ENCODE assay signal across 10 cellular contexts in genomic region chr14:57066887-57067513, GRCh38.
DNase-seq lines count a peak whose midpoint lies in the region; ATAC-seq, FAIRE-seq and TF ChIP-seq lines count a peak whose summit lies in the region.
"Had no signal": no experiment of that assay in that cellular context is flagged by ENCODE, and none has a peak within 500 bp of the region (broad histone marks: within the 10 kb centered on the region; RNA-seq: fewer than 3 reads in every experiment).

No MANE protein-coding gene starts in this region.

- under 1% methylated on average over 10 of the region's 12 CpGs for WGBS in HepG2 (ENCODE audit: low lambda C conversion rate)

- TF ChIP-seq POLR2A in HepG2 (IDR thresholded peaks at IDR 0.05; ENCODE audit: insufficient read depth in 1 of 2, low read depth in 2 of 2, low read length in 2 of 2) = no peak

- H3K9me3 Mint-ChIP-seq in type B pancreatic cell = no peaks in the 10 kb centered on the region
- H3K9me3 Mint-ChIP-seq in CD4-positive, alpha-beta memory T cell = no peaks in the 10 kb centered on the region
- H3K9me3 Mint-ChIP-seq: T-helper 1 cell treated with Interleukin-12 subunit alpha and Interleukin-12 subunit beta and Interleukin-4 antibody, amounts not matched to agents 30 μg/mL and 1 μg/mL, for 36 hours had no signal

- H3K79me2 ChIP-seq in HepG2 (ENCODE audit: insufficient read depth, low read length) = no peaks in the 10 kb centered on the region

- no peaks in the 10 kb centered on the region for H3K9me3 ChIP-seq in HepG2 (ENCODE audit: low read length)
- H3K9me3 ChIP-seq in CD4-positive, alpha-beta memory T cell (ENCODE audit: control insufficient read depth in 1 of 2, low read length in 2 of 2) = no peaks in the 10 kb centered on the region

- H3K27ac ChIP-seq in HepG2 (ENCODE audit: extremely low read length, insufficient read depth, low read length) = no peak overlapping the region
- H3K27ac ChIP-seq in CD4-positive, alpha-beta memory T cell (ENCODE audit: low read depth, low read length) = no peak overlapping the region

- no peak overlapping the region for H3K4me3 ChIP-seq in GM12864 (ENCODE audit: low read depth, low read length)
- H3K4me3 ChIP-seq in astrocyte of the cerebellum (ENCODE audit: low read depth, low read length) = no peak overlapping the region
- H3K4me3 ChIP-seq in HepG2 (replicated peaks in 1 of 3; ENCODE audit: insufficient read depth in 1 of 3, low read depth in 2 of 3, low read length in 3 of 3) = no peak overlapping the region
- no peak overlapping the region for H3K4me3 ChIP-seq in CD4-positive, alpha-beta memory T cell (ENCODE audit: low read length in 2 of 2)

- TF ChIP-seq CTCF in GM12864 (IDR thresholded peaks at IDR 0.05; ENCODE audit: low read depth, low read length, missing control alignments) (peak; percentile 73), astrocyte of the cerebellum (IDR thresholded peaks at IDR 0.05; ENCODE audit: low read depth, low read length, missing control alignments) (peak; percentile 67), HepG2 (CRISPR knock-in tag; IDR thresholded peaks at IDR 0.05) (peak; percentile 85), type B pancreatic cell (conservative IDR thresholded peaks at IDR 0.05) (peak; percentile 80)

- no peaks in the 10 kb centered on the region for H3K4me1 Mint-ChIP-seq in type B pancreatic cell (ENCODE audit: unreplicated experiment)
- H3K4me1 Mint-ChIP-seq in CD4-positive, alpha-beta memory T cell = peaks cover 0 to 4% (median 1%) of the 10 kb centered on the region in 4 donors

- CTCF ChIA-PET in HepG2 (lab: Yijun Ruan, JAX; ENCODE audit: low intra/inter-chr PET ratio, low total read pairs) = interaction anchor here (1.0 to 1.7 kb wide), 4 partner anchors 227 to 576 kb away, joined by 3 to 8 read pairs (median 6); no protein-coding TSS in a partner anchor
- CTCF ChIA-PET in CD4-positive, alpha-beta memory T cell (lab: Charles Lee; ENCODE audit: partially characterized antibody) = no interaction called here

- no peaks in the 10 kb centered on the region for H4K20me1 ChIP-seq in HepG2 (ENCODE audit: insufficient read depth, low read length)

- no peak overlapping the region for H3K27ac Mint-ChIP-seq in type B pancreatic cell
- H3K27ac Mint-ChIP-seq in CD4-positive, alpha-beta memory T cell = no peak overlapping the region
- H3K27ac Mint-ChIP-seq: naive thymus-derived CD4-positive, alpha-beta T cell; T-helper 1 cell treated with Interleukin-12 subunit alpha and Interleukin-12 subunit beta and Interleukin-4 antibody, amounts not matched to agents 30 μg/mL and 1 μg/mL, for 36 hours had no signal

- in situ Hi-C loops in astrocyte of the cerebellum (cut with HindIII; ENCODE audit: low sequenced_read_pairs) = no loop called here
- in situ Hi-C loops in HepG2 (cut with HindIII; ENCODE audit: extremely low pct_ligation_motif_present, low pct_unique_long_range_greater_than_20kb) = loop anchor here (10.0 to 25.0 kb wide), 2 partner anchors 380 to 512 kb away; no protein-coding TSS in a partner anchor

- peaks cover 0 to 5% of the 10 kb centered on the region in 2 experiments; a peak in 2 of 5 replicates for H3K27me3 ChIP-seq in HepG2 (ENCODE audit: control insufficient read depth in 1 of 2, insufficient read depth in 2 of 2, low read length in 2 of 2)
- no peaks in the 10 kb centered on the region for H3K27me3 ChIP-seq in CD4-positive, alpha-beta memory T cell (ENCODE audit: insufficient read depth, low read length)

- FAIRE-seq in HepG2 (lab: Jason Lieb, UNC) = peak; percentile 21

- H3K4me1 ChIP-seq in HepG2 (ENCODE audit: insufficient read depth, low read length) = no peaks in the 10 kb centered on the region
- no peaks in the 10 kb centered on the region for H3K4me1 ChIP-seq in CD4-positive, alpha-beta memory T cell (ENCODE audit: insufficient read depth, low read length)

- no peaks in the 10 kb centered on the region for H3K36me3 Mint-ChIP-seq in type B pancreatic cell
- no peaks in the 10 kb centered on the region for H3K36me3 Mint-ChIP-seq in CD4-positive, alpha-beta memory T cell
- H3K36me3 Mint-ChIP-seq: naive thymus-derived CD4-positive, alpha-beta T cell had no signal

- ATAC-seq in HG02588 (IDR thresholded peaks at IDR 0.05; ENCODE audit: unreplicated experiment) (peak; percentile 77), HepG2 (peak; percentile 95)
- ATAC-seq: naive thymus-derived CD4-positive, alpha-beta T cell had no signal

- TF ChIP-seq EP300 in HepG2 (IDR thresholded peaks at IDR 0.05; ENCODE audit: low read depth in 2 of 2, low read length in 2 of 2) = no peak
- TF ChIP-seq EP300 in HepG2 (CRISPR knock-in tag; IDR thresholded peaks at IDR 0.05; ENCODE audit: borderline replicate concordance) = no peak

- H2AFZ ChIP-seq in HepG2 (ENCODE audit: low read length) = no peak overlapping the region

- H3K27me3 Mint-ChIP-seq in type B pancreatic cell = peaks cover 65% of the 10 kb centered on the region
- peaks cover 6 to 8% of the 10 kb centered on the region in 2 donors for H3K27me3 Mint-ChIP-seq in CD4-positive, alpha-beta memory T cell

- POLR2A ChIA-PET in HepG2 (lab: Yijun Ruan, JAX) = no interaction called here
- POLR2A ChIA-PET in CD4-positive, alpha-beta memory T cell (lab: Charles Lee; ENCODE audit: partially characterized antibody) = no interaction called here

- no peak overlapping the region for H3K4me2 ChIP-seq in HepG2 (ENCODE audit: low read depth, low read length)

- BruUV-seq in HepG2 (replicated peaks; lab: Mats Ljungman, UMichigan) = no TSS peak

- no peaks in the 10 kb centered on the region for H3K36me3 ChIP-seq in HepG2 (replicated peaks in 1 of 2; ENCODE audit: control insufficient read depth in 1 of 2, insufficient read depth in 2 of 2, low read length in 2 of 2)
- H3K36me3 ChIP-seq in CD4-positive, alpha-beta memory T cell (ENCODE audit: insufficient read depth, low read length) = no peaks in the 10 kb centered on the region

- intact Hi-C loops in HepG2 (cut with micrococcal nuclease; ENCODE audit: unreplicated experiment) = loop anchor here (1.0 to 5.0 kb wide), 6 partner anchors 116 to 577 kb away; no protein-coding TSS in a partner anchor
- intact Hi-C loops in CD4-positive, alpha-beta memory T cell (cut with micrococcal nuclease) = no loop called here

- H3K9ac ChIP-seq in HepG2 (ENCODE audit: insufficient read depth, low read depth, low read length) = no peak overlapping the region

- DNase-seq in GM12864 (ENCODE audit: low read depth) (peak; percentile 5), NCI-H82 (lab: John Stamatoyannopoulos, UW) (peak; percentile 100), astrocyte of the cerebellum (ENCODE audit: low read depth) (no peak), HepG2 (ENCODE audit: low spot score) (peak; percentile 16), type B pancreatic cell (ENCODE audit: extremely low spot score, unreplicated experiment) (no peak), T-helper 9 cell (no peak)
- DNase-seq in CD4-positive, alpha-beta memory T cell = no peak

- peak; percentile 47 for TF ChIP-seq RAD21 in HepG2 (CRISPR knock-in tag; IDR thresholded peaks at IDR 0.05)

- no peak overlapping the region for H3K4me3 Mint-ChIP-seq in type B pancreatic cell
- no peak overlapping the region for H3K4me3 Mint-ChIP-seq in CD4-positive, alpha-beta memory T cell
- H3K4me3 Mint-ChIP-seq: naive thymus-derived CD4-positive, alpha-beta T cell; T-helper 1 cell treated with Interleukin-12 subunit alpha and Interleukin-12 subunit beta and Interleukin-4 antibody, amounts not matched to agents 30 μg/mL and 1 μg/mL, for 36 hours had no signal

TF ChIP-seq in HepG2, 621 proteins besides CTCF, POLR2A, EP300 and RAD21 (continues in another document):
- TF ChIP-seq ZFP36 (IDR thresholded peaks at IDR 0.05; ENCODE audit: borderline replicate concordance, low read depth, low read length, partially characterized antibody) = peak; percentile 41
- no peak for TF ChIP-seq ZBTB37 (CRISPR knock-in tag; IDR thresholded peaks at IDR 0.05)
- no peak for TF ChIP-seq ZNF619 (CRISPR knock-in tag; IDR thresholded peaks at IDR 0.05)
- no peak for TF ChIP-seq CBX5 (CRISPR knock-in tag; IDR thresholded peaks at IDR 0.05; ENCODE audit: borderline replicate concordance)
- peak; percentile 87 for TF ChIP-seq ZNF263 (CRISPR knock-in tag; IDR thresholded peaks at IDR 0.05)
- no peak for TF ChIP-seq CREB3 (CRISPR knock-in tag; IDR thresholded peaks at IDR 0.05)
- no peak for TF ChIP-seq ZFYVE20 (CRISPR knock-in tag; IDR thresholded peaks at IDR 0.05; ENCODE audit: borderline replicate concordance, low read depth)
- TF ChIP-seq KDM2A (CRISPR knock-in tag; IDR thresholded peaks at IDR 0.05; ENCODE audit: borderline replicate concordance, low read depth) = peak; percentile 63; the same call in 1 of the 2 replicates

Comparison
In these comparisons a context has a peak if more than half of its experiments do, and no peak if none do; other contexts are left out.
1. DNase-seq: peak in GM12864 (single experiment), NCI-H82 (single experiment) and HepG2 (single experiment); none in astrocyte of the cerebellum (single experiment), type B pancreatic cell (single experiment), CD4-positive, alpha-beta memory T cell (0 of 5) and T-helper 9 cell (single experiment).
2. Peak in every context shown above with its lines, with median percentiles within 50 percentile points of each other: CTCF ChIP-seq.